Comparison of ENCODE assay signal across 1 cellular context in genomic region chr15:65368646-65369045, GRCh38.
TF ChIP-seq lines count a peak whose summit lies in the region.

No MANE protein-coding gene starts in this region.

TF ChIP-seq in GM23338, 12 proteins besides CTCF, POLR2A, EP300 and RAD21 (continued from another document):
- TF ChIP-seq, protein P1, sequence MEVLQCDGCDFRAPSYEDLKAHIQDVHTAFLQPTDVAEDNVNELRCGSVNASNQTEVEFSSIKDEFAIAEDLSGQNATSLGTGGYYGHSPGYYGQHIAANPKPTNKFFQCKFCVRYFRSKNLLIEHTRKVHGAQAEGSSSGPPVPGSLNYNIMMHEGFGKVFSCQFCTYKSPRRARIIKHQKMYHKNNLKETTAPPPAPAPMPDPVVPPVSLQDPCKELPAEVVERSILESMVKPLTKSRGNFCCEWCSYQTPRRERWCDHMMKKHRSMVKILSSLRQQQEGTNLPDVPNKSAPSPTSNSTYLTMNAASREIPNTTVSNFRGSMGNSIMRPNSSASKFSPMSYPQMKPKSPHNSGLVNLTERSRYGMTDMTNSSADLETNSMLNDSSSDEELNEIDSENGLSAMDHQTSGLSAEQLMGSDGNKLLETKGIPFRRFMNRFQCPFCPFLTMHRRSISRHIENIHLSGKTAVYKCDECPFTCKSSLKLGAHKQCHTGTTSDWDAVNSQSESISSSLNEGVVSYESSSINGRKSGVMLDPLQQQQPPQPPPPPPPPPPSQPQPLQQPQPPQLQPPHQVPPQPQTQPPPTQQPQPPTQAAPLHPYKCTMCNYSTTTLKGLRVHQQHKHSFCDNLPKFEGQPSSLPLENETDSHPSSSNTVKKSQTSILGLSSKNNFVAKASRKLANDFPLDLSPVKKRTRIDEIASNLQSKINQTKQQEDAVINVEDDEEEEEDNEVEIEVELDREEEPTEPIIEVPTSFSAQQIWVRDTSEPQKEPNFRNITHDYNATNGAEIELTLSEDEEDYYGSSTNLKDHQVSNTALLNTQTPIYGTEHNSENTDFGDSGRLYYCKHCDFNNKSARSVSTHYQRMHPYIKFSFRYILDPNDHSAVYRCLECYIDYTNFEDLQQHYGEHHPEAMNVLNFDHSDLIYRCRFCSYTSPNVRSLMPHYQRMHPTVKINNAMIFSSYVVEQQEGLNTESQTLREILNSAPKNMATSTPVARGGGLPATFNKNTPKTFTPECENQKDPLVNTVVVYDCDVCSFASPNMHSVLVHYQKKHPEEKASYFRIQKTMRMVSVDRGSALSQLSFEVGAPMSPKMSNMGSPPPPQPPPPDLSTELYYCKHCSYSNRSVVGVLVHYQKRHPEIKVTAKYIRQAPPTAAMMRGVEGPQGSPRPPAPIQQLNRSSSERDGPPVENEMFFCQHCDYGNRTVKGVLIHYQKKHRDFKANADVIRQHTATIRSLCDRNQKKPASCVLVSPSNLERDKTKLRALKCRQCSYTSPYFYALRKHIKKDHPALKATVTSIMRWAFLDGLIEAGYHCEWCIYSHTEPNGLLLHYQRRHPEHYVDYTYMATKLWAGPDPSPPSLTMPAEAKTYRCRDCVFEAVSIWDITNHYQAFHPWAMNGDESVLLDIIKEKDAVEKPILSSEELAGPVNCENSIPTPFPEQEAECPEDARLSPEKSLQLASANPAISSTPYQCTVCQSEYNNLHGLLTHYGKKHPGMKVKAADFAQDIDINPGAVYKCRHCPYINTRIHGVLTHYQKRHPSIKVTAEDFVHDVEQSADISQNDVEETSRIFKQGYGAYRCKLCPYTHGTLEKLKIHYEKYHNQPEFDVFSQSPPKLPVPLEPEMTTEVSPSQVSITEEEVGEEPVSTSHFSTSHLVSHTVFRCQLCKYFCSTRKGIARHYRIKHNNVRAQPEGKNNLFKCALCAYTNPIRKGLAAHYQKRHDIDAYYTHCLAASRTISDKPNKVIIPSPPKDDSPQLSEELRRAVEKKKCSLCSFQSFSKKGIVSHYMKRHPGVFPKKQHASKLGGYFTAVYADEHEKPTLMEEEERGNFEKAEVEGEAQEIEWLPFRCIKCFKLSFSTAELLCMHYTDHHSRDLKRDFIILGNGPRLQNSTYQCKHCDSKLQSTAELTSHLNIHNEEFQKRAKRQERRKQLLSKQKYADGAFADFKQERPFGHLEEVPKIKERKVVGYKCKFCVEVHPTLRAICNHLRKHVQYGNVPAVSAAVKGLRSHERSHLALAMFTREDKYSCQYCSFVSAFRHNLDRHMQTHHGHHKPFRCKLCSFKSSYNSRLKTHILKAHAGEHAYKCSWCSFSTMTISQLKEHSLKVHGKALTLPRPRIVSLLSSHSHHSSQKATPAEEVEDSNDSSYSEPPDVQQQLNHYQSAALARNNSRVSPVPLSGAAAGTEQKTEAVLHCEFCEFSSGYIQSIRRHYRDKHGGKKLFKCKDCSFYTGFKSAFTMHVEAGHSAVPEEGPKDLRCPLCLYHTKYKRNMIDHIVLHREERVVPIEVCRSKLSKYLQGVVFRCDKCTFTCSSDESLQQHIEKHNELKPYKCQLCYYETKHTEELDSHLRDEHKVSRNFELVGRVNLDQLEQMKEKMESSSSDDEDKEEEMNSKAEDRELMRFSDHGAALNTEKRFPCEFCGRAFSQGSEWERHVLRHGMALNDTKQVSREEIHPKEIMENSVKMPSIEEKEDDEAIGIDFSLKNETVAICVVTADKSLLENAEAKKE (CRISPR knock-in tag; IDR thresholded peaks at IDR 0.05): no peak
- TF ChIP-seq JUNB (IDR thresholded peaks at IDR 0.05; ENCODE audit: unreplicated experiment): no peak
TF ChIP-seq in GM23338: peak in this region for 0.
